Comparison of ENCODE assay signal across 10 cellular contexts in genomic region chr10:22617516-22617915, GRCh38.
DNase-seq lines count a peak whose midpoint lies in the region; ATAC-seq and TF ChIP-seq lines count a peak whose summit lies in the region.
"Had no signal": no experiment of that assay in that cellular context is flagged by ENCODE, and none has a peak within 500 bp of the region (broad histone marks: within the 10 kb centered on the region; RNA-seq: fewer than 3 reads in every experiment).

No MANE protein-coding gene starts in this region.

- ATAC-seq in stimulated activated naive CD8-positive, alpha-beta T cell treated with anti-CD3 and anti-CD28 coated beads, Interleukin-15, Interleukin-2, amounts not matched to agents 100 U/mL and 50 U/mL, for 24 hours, result no peak
- ATAC-seq in activated B cell treated with CpG ODN at 0.5 μM for 24 hours (ENCODE audit: low read depth) (no peak), HG03108 (IDR thresholded peaks at IDR 0.05; ENCODE audit: unreplicated experiment) (no peak)

- CTCF ChIA-PET in activated B cell treated with CpG ODN at 0.5 μM for 24 hours (lab: Charles Lee), result no interaction called here

- DNase-seq in stimulated activated naive CD8-positive, alpha-beta T cell treated with anti-CD3 and anti-CD28 coated beads, Interleukin-15, Interleukin-2, amounts not matched to agents 100 U/mL and 50 U/mL, for 24 hours, result no peak
- DNase-seq in activated B cell treated with CpG ODN at 0.5 μM for 24 hours (no peak), iPS-NIHi7 (ENCODE audit: extremely low spot score) (peak; percentile 28), glomerular visceral epithelial cell (ENCODE audit: extremely low spot score) (no peak), NCI-H146 treated with DMSO at 0.1 percent for 48 hours (lab: John Stamatoyannopoulos, UW; ENCODE audit: unreplicated experiment) (no peak), NCI-H1048 (lab: John Stamatoyannopoulos, UW) (no peak)
- DNase-seq: NCI-H2171 treated with DMSO at 0.1 percent for 48 hours; stimulated activated naive CD4-positive, alpha-beta T cell had no signal

- peak overlapping the region; percentile 84 for H3K27ac Mint-ChIP-seq in stimulated activated naive CD8-positive, alpha-beta T cell treated with anti-CD3 and anti-CD28 coated beads, Interleukin-15, Interleukin-2, amounts not matched to agents 100 ng/mL and 50 ng/mL, for 24 hours
- H3K27ac Mint-ChIP-seq in activated B cell treated with CpG ODN at 0.5 μM for 24 hours, result peak overlapping the region; percentile 96

- POLR2A ChIA-PET in activated B cell treated with CpG ODN at 0.5 μM for 24 hours (lab: Charles Lee), result interaction anchor here (0.6 to 5.1 kb wide), 5 partner anchors 12 to 97 kb away, joined by 3 to 24 read pairs (median 10); partner anchors contain the start of gene PIP4K2A

- peaks cover 22% of the 10 kb centered on the region for H3K36me3 Mint-ChIP-seq in stimulated activated naive CD8-positive, alpha-beta T cell treated with anti-CD3 and anti-CD28 coated beads, Interleukin-15, Interleukin-2, amounts not matched to agents 100 ng/mL and 50 ng/mL, for 24 hours (ENCODE audit: low read depth)
- H3K36me3 Mint-ChIP-seq in activated B cell treated with CpG ODN at 0.5 μM for 24 hours (ENCODE audit: low read depth), result peaks cover 14% of the 10 kb centered on the region

- TF ChIP-seq CTCF in activated B cell treated with CpG ODN at 0.5 μM for 24 hours (IDR thresholded peaks at IDR 0.05), result no peak

- H3K27me3 Mint-ChIP-seq in stimulated activated naive CD8-positive, alpha-beta T cell treated with anti-CD3 and anti-CD28 coated beads, Interleukin-15, Interleukin-2, amounts not matched to agents 100 ng/mL and 50 ng/mL, for 24 hours, result no peaks in the 10 kb centered on the region
- no peaks in the 10 kb centered on the region for H3K27me3 Mint-ChIP-seq in activated B cell treated with CpG ODN at 0.5 μM for 24 hours

- intact Hi-C loops in activated B cell treated with CpG ODN at 0.5 μM for 24 hours (cut with micrococcal nuclease), result no loop called here

- H3K4me3 Mint-ChIP-seq in stimulated activated naive CD8-positive, alpha-beta T cell treated with anti-CD3 and anti-CD28 coated beads, Interleukin-15, Interleukin-2, amounts not matched to agents 100 ng/mL and 50 ng/mL, for 24 hours, result peak overlapping the region; percentile 14
- peak overlapping the region; percentile 32 for H3K4me3 Mint-ChIP-seq in activated B cell treated with CpG ODN at 0.5 μM for 24 hours

- peaks cover 96% of the 10 kb centered on the region for H3K4me1 Mint-ChIP-seq in stimulated activated naive CD8-positive, alpha-beta T cell treated with anti-CD3 and anti-CD28 coated beads, Interleukin-15, Interleukin-2, amounts not matched to agents 100 ng/mL and 50 ng/mL, for 24 hours (ENCODE audit: low read depth)
- peaks cover 92% of the 10 kb centered on the region for H3K4me1 Mint-ChIP-seq in activated B cell treated with CpG ODN at 0.5 μM for 24 hours

- H3K9me3 Mint-ChIP-seq in stimulated activated naive CD8-positive, alpha-beta T cell treated with anti-CD3 and anti-CD28 coated beads, Interleukin-15, Interleukin-2, amounts not matched to agents 100 ng/mL and 50 ng/mL, for 24 hours, result no peaks in the 10 kb centered on the region
- no peaks in the 10 kb centered on the region for H3K9me3 Mint-ChIP-seq in activated B cell treated with CpG ODN at 0.5 μM for 24 hours
